1 cellular context compared by ENCODE assay signal in the genomic region with DNA sequence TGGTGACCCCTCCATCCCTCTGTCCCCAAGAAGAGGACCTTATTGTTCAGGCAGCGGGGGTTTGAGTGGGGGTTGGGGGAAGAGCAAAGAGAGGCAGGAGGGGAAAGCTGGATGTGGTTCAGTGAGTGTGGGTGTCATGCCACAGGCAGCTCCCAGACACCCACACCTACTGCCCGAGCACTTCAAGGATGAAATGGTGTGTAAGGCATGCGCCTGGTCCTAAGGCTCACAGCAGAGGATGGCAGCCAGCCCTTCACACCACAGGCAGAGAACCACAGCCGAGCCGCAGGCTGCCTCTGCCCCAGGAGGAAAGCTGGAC.
TF ChIP-seq lines count a peak whose summit lies in the region.

No MANE protein-coding gene starts in this region.

TF ChIP-seq in H1, 55 proteins besides CTCF, POLR2A, EP300 and RAD21:
- TF ChIP-seq BCL11A (IDR thresholded peaks at IDR 0.05; ENCODE audit: low read depth in 2 of 2, low read length in 2 of 2) = no peak
- TF ChIP-seq TAF7 (optimal IDR thresholded peaks at IDR 0.05; ENCODE audit: borderline replicate concordance, low read depth, low read length) = no peak
- no peak for TF ChIP-seq POLR2AphosphoS5 (IDR thresholded peaks at IDR 0.05; ENCODE audit: low read depth, low read length)
- TF ChIP-seq TEAD4 (IDR thresholded peaks at IDR 0.05; ENCODE audit: low read depth, low read length) = no peak
- TF ChIP-seq FOSL1 (IDR thresholded peaks at IDR 0.05; ENCODE audit: insufficient read depth, low read depth, low read length) = no peak
- no peak for TF ChIP-seq PHF8 (conservative IDR thresholded peaks at IDR 0.05; ENCODE audit: low read depth, low read length)
- no peak for TF ChIP-seq TCF12 (IDR thresholded peaks at IDR 0.05; ENCODE audit: low read depth, low read length)
- TF ChIP-seq, protein P1, sequence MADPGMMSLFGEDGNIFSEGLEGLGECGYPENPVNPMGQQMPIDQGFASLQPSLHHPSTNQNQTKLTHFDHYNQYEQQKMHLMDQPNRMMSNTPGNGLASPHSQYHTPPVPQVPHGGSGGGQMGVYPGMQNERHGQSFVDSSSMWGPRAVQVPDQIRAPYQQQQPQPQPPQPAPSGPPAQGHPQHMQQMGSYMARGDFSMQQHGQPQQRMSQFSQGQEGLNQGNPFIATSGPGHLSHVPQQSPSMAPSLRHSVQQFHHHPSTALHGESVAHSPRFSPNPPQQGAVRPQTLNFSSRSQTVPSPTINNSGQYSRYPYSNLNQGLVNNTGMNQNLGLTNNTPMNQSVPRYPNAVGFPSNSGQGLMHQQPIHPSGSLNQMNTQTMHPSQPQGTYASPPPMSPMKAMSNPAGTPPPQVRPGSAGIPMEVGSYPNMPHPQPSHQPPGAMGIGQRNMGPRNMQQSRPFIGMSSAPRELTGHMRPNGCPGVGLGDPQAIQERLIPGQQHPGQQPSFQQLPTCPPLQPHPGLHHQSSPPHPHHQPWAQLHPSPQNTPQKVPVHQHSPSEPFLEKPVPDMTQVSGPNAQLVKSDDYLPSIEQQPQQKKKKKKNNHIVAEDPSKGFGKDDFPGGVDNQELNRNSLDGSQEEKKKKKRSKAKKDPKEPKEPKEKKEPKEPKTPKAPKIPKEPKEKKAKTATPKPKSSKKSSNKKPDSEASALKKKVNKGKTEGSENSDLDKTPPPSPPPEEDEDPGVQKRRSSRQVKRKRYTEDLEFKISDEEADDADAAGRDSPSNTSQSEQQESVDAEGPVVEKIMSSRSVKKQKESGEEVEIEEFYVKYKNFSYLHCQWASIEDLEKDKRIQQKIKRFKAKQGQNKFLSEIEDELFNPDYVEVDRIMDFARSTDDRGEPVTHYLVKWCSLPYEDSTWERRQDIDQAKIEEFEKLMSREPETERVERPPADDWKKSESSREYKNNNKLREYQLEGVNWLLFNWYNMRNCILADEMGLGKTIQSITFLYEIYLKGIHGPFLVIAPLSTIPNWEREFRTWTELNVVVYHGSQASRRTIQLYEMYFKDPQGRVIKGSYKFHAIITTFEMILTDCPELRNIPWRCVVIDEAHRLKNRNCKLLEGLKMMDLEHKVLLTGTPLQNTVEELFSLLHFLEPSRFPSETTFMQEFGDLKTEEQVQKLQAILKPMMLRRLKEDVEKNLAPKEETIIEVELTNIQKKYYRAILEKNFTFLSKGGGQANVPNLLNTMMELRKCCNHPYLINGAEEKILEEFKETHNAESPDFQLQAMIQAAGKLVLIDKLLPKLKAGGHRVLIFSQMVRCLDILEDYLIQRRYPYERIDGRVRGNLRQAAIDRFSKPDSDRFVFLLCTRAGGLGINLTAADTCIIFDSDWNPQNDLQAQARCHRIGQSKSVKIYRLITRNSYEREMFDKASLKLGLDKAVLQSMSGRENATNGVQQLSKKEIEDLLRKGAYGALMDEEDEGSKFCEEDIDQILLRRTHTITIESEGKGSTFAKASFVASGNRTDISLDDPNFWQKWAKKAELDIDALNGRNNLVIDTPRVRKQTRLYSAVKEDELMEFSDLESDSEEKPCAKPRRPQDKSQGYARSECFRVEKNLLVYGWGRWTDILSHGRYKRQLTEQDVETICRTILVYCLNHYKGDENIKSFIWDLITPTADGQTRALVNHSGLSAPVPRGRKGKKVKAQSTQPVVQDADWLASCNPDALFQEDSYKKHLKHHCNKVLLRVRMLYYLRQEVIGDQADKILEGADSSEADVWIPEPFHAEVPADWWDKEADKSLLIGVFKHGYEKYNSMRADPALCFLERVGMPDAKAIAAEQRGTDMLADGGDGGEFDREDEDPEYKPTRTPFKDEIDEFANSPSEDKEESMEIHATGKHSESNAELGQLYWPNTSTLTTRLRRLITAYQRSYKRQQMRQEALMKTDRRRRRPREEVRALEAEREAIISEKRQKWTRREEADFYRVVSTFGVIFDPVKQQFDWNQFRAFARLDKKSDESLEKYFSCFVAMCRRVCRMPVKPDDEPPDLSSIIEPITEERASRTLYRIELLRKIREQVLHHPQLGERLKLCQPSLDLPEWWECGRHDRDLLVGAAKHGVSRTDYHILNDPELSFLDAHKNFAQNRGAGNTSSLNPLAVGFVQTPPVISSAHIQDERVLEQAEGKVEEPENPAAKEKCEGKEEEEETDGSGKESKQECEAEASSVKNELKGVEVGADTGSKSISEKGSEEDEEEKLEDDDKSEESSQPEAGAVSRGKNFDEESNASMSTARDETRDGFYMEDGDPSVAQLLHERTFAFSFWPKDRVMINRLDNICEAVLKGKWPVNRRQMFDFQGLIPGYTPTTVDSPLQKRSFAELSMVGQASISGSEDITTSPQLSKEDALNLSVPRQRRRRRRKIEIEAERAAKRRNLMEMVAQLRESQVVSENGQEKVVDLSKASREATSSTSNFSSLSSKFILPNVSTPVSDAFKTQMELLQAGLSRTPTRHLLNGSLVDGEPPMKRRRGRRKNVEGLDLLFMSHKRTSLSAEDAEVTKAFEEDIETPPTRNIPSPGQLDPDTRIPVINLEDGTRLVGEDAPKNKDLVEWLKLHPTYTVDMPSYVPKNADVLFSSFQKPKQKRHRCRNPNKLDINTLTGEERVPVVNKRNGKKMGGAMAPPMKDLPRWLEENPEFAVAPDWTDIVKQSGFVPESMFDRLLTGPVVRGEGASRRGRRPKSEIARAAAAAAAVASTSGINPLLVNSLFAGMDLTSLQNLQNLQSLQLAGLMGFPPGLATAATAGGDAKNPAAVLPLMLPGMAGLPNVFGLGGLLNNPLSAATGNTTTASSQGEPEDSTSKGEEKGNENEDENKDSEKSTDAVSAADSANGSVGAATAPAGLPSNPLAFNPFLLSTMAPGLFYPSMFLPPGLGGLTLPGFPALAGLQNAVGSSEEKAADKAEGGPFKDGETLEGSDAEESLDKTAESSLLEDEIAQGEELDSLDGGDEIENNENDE (IDR thresholded peaks at IDR 0.05; ENCODE audit: insufficient replicate concordance, low read length) = no peak
- TF ChIP-seq TBP (IDR thresholded peaks at IDR 0.05; ENCODE audit: low read depth, low read length) = no peak
- no peak for TF ChIP-seq SRF (IDR thresholded peaks at IDR 0.05; ENCODE audit: low read depth, low read length)
